ENCODE assay signal across 10 cellular contexts in the genomic region with DNA sequence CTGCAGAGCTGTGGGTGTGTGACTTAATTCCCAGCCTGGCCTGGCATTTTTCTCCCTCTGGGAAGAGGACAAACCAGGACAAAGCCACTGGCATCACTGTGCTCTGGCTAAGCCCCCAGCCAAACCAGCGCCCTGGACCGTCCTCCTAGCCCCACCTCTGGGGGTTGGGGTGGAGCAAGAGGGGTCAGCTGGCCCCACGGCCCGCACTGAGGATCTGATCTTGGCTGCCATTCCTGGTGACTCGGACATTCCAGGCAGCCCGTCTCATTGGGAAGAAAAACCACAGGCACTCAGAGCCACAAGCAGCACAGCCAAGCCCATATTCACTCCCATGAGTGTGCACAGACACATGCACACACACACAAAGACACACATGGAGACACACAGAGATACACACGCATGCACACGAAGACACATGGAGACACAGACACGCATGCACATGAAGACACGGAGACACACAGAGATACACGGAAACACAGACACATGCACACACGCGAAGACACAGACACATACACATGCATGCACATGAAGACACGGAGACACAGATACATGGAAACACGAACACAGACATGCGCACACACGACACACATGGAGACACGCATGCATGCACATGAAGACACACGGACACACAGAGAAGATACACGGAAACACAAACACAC. TPM values are rescaled to one million over a fixed set of nuclear protein-coding genes. Genes with fewer than 3 reads are reported as not detected.
A peak's percentile ranks its signal among the peaks of the same experiment; 100 is the strongest.
DNase-seq lines count a peak whose midpoint lies in the region; ATAC-seq and TF ChIP-seq lines count a peak whose summit lies in the region.
"Had no signal": no experiment of that assay in that cellular context is flagged by ENCODE, and none has a peak within 500 bp of the region (broad histone marks: within the 10 kb centered on the region; RNA-seq: fewer than 3 reads in every experiment).

No MANE protein-coding gene starts in this region.

- H3K36me3 Mint-ChIP-seq in activated CD4-positive, alpha-beta T cell treated with anti-CD3 and anti-CD28 coated beads for 36 hours (ENCODE audit: low read depth) = no peaks in the 10 kb centered on the region
- H3K36me3 Mint-ChIP-seq: stimulated activated naive B cell treated with anti-CD40 and anti-IgM and Interleukin-4, amounts not matched to agents 10 μg/mL and 1 μg/mL and 100 μg/mL, for 72 hours had no signal

- peaks cover 10% of the 10 kb centered on the region for H3K4me1 Mint-ChIP-seq in activated CD4-positive, alpha-beta T cell treated with anti-CD3 and anti-CD28 coated beads for 36 hours

- H3K4me3 ChIP-seq in H7 (ENCODE audit: insufficient read depth, low read depth, low read length) (no peak overlapping the region), astrocyte of the spinal cord (ENCODE audit: low read depth, low read length) (no peak overlapping the region), hepatocyte (no peak overlapping the region), skeletal muscle tissue (ENCODE audit: low read length in 3 of 3) (peak overlapping the region; percentile 9 to 70 (median 66))

- H3K27ac ChIP-seq in hepatocyte (peak overlapping the region; percentile 97), skeletal muscle tissue (ENCODE audit: low read depth, low read length) (peak overlapping the region; percentile 62)
- H3K27ac ChIP-seq: KMS-11 had no signal

- CTCF ChIA-PET in activated CD4-positive, alpha-beta T cell treated with anti-CD3 and anti-CD28 coated beads for 36 hours (lab: Charles Lee) = no interaction called here

- H4K20me1 ChIP-seq in hepatocyte (ENCODE audit: insufficient read depth, poor library complexity, severe bottlenecking) = peaks cover 6% of the 10 kb centered on the region

- H3K9me2 ChIP-seq in hepatocyte (replicated peaks; ENCODE audit: insufficient read depth) = no peaks in the 10 kb centered on the region

- ATAC-seq in HG03432 (IDR thresholded peaks at IDR 0.05; ENCODE audit: unreplicated experiment) = no peak
- no peak for ATAC-seq in activated CD4-positive, alpha-beta T cell treated with anti-CD3 and anti-CD28 coated beads for 36 hours
- ATAC-seq: stimulated activated naive B cell treated with anti-CD40 and anti-IgM and Interleukin-4, amounts not matched to agents 10 μg/mL and 1 μg/mL and 100 μg/mL, for 72 hours had no signal

- H3K27me3 Mint-ChIP-seq in activated CD4-positive, alpha-beta T cell treated with anti-CD3 and anti-CD28 coated beads for 36 hours = peaks cover 7% of the 10 kb centered on the region

- intact Hi-C loops in activated CD4-positive, alpha-beta T cell treated with anti-CD3 and anti-CD28 coated beads for 36 hours (cut with DNase I, micrococcal nuclease) = no loop called here

- H3K9me3 ChIP-seq in hepatocyte (ENCODE audit: low read depth) (no peaks in the 10 kb centered on the region), skeletal muscle tissue (ENCODE audit: control insufficient read depth in 3 of 3, low read length in 3 of 3) (no peaks in the 10 kb centered on the region)

- POLR2A ChIA-PET in activated CD4-positive, alpha-beta T cell treated with anti-CD3 and anti-CD28 coated beads for 36 hours (lab: Charles Lee) = no interaction called here

- H3K36me3 ChIP-seq in H7 (replicated peaks; ENCODE audit: control insufficient read depth, insufficient read depth, low read length) (no peaks in the 10 kb centered on the region), hepatocyte (replicated peaks; ENCODE audit: insufficient read depth, low read depth) (no peaks in the 10 kb centered on the region), skeletal muscle tissue (ENCODE audit: control insufficient read depth in 3 of 3, insufficient read depth in 3 of 3, low read length in 3 of 3) (no peaks in the 10 kb centered on the region)

- H3K79me2 ChIP-seq in hepatocyte = peaks cover 23% of the 10 kb centered on the region

- H3K27me3 ChIP-seq in H7 (ENCODE audit: control insufficient read depth, insufficient read depth, low read length) (no peaks in the 10 kb centered on the region), hepatocyte (no peaks in the 10 kb centered on the region), skeletal muscle tissue (ENCODE audit: control insufficient read depth in 3 of 3, insufficient read depth in 3 of 3, low read length in 3 of 3) (peaks cover 0 to 46% (median 16%) of the 10 kb centered on the region in 3 donors)

- in situ Hi-C loops in astrocyte of the spinal cord (cut with HindIII; ENCODE audit: low sequenced_read_pairs) = no loop called here

- H3K9me3 Mint-ChIP-seq in activated CD4-positive, alpha-beta T cell treated with anti-CD3 and anti-CD28 coated beads for 36 hours (ENCODE audit: low read depth) = no peaks in the 10 kb centered on the region
- H3K9me3 Mint-ChIP-seq: stimulated activated naive B cell treated with anti-CD40 and anti-IgM and Interleukin-4, amounts not matched to agents 10 μg/mL and 1 μg/mL and 100 μg/mL, for 72 hours had no signal

- H2AFZ ChIP-seq in hepatocyte = no peak overlapping the region

- WGBS in hepatocyte (ENCODE audit: low lambda C conversion rate, missing lambda C conversion rate) = 81% methylated on average over 20 of the region's 20 CpGs

- no peak overlapping the region for H3K27ac Mint-ChIP-seq in activated CD4-positive, alpha-beta T cell treated with anti-CD3 and anti-CD28 coated beads for 36 hours
- H3K27ac Mint-ChIP-seq: stimulated activated naive B cell treated with anti-CD40 and anti-IgM and Interleukin-4, amounts not matched to agents 10 μg/mL and 1 μg/mL and 100 μg/mL, for 72 hours had no signal

- TF ChIP-seq CTCF in astrocyte of the spinal cord (IDR thresholded peaks at IDR 0.05; ENCODE audit: low read depth, low read length) (no peak), hepatocyte (IDR thresholded peaks at IDR 0.05; ENCODE audit: poor library complexity) (no peak)

- peak overlapping the region; percentile 90 for H3K4me2 ChIP-seq in hepatocyte
- H3K4me2 ChIP-seq: KMS-11 had no signal

- DNase-seq in H7 (peak; percentile 78), astrocyte of the spinal cord (ENCODE audit: low read depth, low spot score) (peak; percentile 92), hepatocyte (ENCODE audit: low spot score) (peak; percentile 71), Ammon's horn (ENCODE audit: low spot score) (no peak)
- no peak for DNase-seq in activated CD4-positive, alpha-beta T cell treated with anti-CD3 and anti-CD28 coated beads for 1 hour
- no peak for DNase-seq in activated CD4-positive, alpha-beta T cell treated with anti-CD3 and anti-CD28 coated beads for 36 hours
- DNase-seq: stimulated activated naive B cell treated with anti-CD40 and anti-IgM and Interleukin-4, amounts not matched to agents 10 μg/mL and 1 μg/mL and 100 μg/mL, for 72 hours had no signal

- peak overlapping the region in 2 of 3 donors; percentile 60 to 63 for H3K9ac ChIP-seq in skeletal muscle tissue (ENCODE audit: low read depth in 1 of 3, low read length in 3 of 3)
- H3K9ac ChIP-seq: KMS-11 had no signal

- H3K4me3 Mint-ChIP-seq in activated CD4-positive, alpha-beta T cell treated with anti-CD3 and anti-CD28 coated beads for 36 hours = no peak overlapping the region
- H3K4me3 Mint-ChIP-seq: stimulated activated naive B cell treated with anti-CD40 and anti-IgM and Interleukin-4, amounts not matched to agents 10 μg/mL and 1 μg/mL and 100 μg/mL, for 72 hours had no signal

- H3K4me1 ChIP-seq in hepatocyte (ENCODE audit: insufficient read depth) (peaks cover 54% of the 10 kb centered on the region), skeletal muscle tissue (ENCODE audit: control insufficient read depth in 3 of 3, insufficient read depth in 3 of 3, low read length in 3 of 3) (peaks cover 27 to 50% (median 38%) of the 10 kb centered on the region in 3 donors)

RNA-seq across cellular contexts. Expression of gene MXRA8, which starts 2.3 kb away (rescaled TPM):
- total RNA-seq in H7 (2014; rRNA removed; shearing (Covaris generic)) = 54.2 and 80.1 TPM in 2 replicates
- 138 and 155 TPM in 2 replicates for total RNA-seq in hepatocyte
- polyA plus RNA-seq in hepatocyte = 242 and 261 TPM in 2 replicates
- 60.0 TPM for total RNA-seq in skeletal muscle tissue
- under 1 TPM; 0.25 to 0.49 TPM for total RNA-seq in activated CD4-positive, alpha-beta T cell treated with anti-CD3 and anti-CD28 coated beads for 36 hours

RNA-seq across cellular contexts. Expression of gene DVL1, which starts 11.4 kb away (rescaled TPM):
- total RNA-seq in H7 (2014; rRNA removed; shearing (Covaris generic)) = 189 and 191 TPM in 2 replicates
- 58.0 and 61.6 TPM in 2 replicates for total RNA-seq in hepatocyte
- 49.1 and 50.5 TPM in 2 replicates for polyA plus RNA-seq in hepatocyte
- total RNA-seq in skeletal muscle tissue = 44.9 TPM
- total RNA-seq in activated CD4-positive, alpha-beta T cell treated with anti-CD3 and anti-CD28 coated beads for 36 hours = 10 to 100 TPM; 35.3 to 35.5 TPM

RNA-seq across cellular contexts. Expression of gene AURKAIP1, which starts 14.4 kb away (rescaled TPM):
- total RNA-seq in H7 (2014; rRNA removed; shearing (Covaris generic)) = 275 and 320 TPM in 2 replicates
- total RNA-seq in hepatocyte (92.9 and 105 TPM in 2 replicates), skeletal muscle tissue (51.7 TPM)
- 238 and 246 TPM in 2 replicates for polyA plus RNA-seq in hepatocyte
- 100 to 1,000 TPM in 1 of 2 experiments, 10 to 100 TPM in 1; 89.5 to 117 TPM for total RNA-seq in activated CD4-positive, alpha-beta T cell treated with anti-CD3 and anti-CD28 coated beads for 36 hours

RNA-seq across cellular contexts. Expression of gene TAS1R3, which starts 29.6 kb away (rescaled TPM):
- total RNA-seq in H7 (2014; rRNA removed; shearing (Covaris generic)) = 0.14 TPM in 1 of 2 replicates, not detected in the other
- 0.17 TPM in 1 of 2 replicates, not detected in the other for total RNA-seq in hepatocyte
- polyA plus RNA-seq in hepatocyte = 0.42 and 1.0 TPM in 2 replicates
- total RNA-seq in skeletal muscle tissue = 1.6 TPM
- total RNA-seq in activated CD4-positive, alpha-beta T cell treated with anti-CD3 and anti-CD28 coated beads for 36 hours = under 1 TPM; 0.28 to 0.41 TPM

RNA-seq across cellular contexts. Expression of gene CPTP, which starts 36.0 kb away (rescaled TPM):
- 25.0 and 27.7 TPM in 2 replicates for total RNA-seq in H7 (2014; rRNA removed; shearing (Covaris generic))
- total RNA-seq in hepatocyte (12.8 and 22.9 TPM in 2 replicates), skeletal muscle tissue (8.4 TPM)
- 43.2 and 45.6 TPM in 2 replicates for polyA plus RNA-seq in hepatocyte
- 10 to 100 TPM in 1 of 2 experiments, 1 to 10 TPM in 1; 9.9 to 11.4 TPM for total RNA-seq in activated CD4-positive, alpha-beta T cell treated with anti-CD3 and anti-CD28 coated beads for 36 hours

Comparison
In these comparisons a context has a peak if more than half of its experiments do, and no peak if none do; other contexts are left out.
1. DNase-seq: peak in H7 (single experiment), astrocyte of the spinal cord (single experiment) and hepatocyte (single experiment); none in Ammon's horn (single experiment), activated CD4-positive, alpha-beta T cell treated with anti-CD3 and anti-CD28 coated beads for 1 hour (single experiment) and activated CD4-positive, alpha-beta T cell treated with anti-CD3 and anti-CD28 coated beads for 36 hours (single experiment).
2. H3K4me3 ChIP-seq: peak in skeletal muscle tissue (3 of 3); none in H7 (single experiment), astrocyte of the spinal cord (single experiment) and hepatocyte (single experiment).
3. RNA of gene MXRA8, which starts 2.3 kb away (total RNA-seq): 138 to 155 TPM in hepatocyte, 54.2 to 80.1 TPM in H7 and 60.0 TPM in skeletal muscle tissue (single experiment); 0.25 to 0.49 TPM in activated CD4-positive, alpha-beta T cell treated with anti-CD3 and anti-CD28 coated beads for 36 hours; every median in the first group is over 10 times any median in the second.